1 cellular context compared by ENCODE assay signal in the genomic region with DNA sequence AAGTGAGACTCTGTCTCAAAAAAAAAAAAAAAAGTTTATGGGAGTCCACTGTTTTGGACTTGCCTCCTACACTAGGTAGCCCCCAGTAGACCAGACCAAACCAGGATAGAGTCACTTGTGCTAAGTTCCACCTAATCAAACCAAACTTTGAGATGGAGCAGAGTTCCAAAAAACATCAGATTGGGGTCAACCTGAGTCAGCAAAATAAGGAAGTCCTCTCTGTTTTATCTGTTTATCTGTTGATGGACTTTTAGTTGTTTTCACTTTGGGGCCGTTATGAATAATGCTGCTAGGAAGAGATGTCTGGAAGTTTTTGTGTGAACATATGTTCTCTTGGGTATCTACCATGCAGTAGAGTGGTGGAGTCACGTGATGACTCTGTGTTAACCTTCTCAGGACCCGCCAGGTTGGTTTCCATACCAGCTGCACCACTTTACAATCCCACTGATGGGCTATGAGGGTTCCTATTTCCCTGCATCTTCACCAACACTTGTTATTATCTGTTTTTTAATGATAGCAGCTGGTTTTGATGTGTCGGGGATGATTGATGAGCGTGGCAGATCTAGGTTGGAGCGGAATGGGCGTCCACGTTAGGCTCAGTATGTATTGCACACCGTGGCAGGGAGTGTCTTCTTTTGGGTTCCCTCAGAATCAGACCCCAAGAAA.
A peak's percentile ranks its signal among the peaks of the same experiment; 100 is the strongest.
TF ChIP-seq lines count a peak whose summit lies in the region.

No MANE protein-coding gene starts in this region.

TF ChIP-seq in K562, 482 proteins besides CTCF, POLR2A, EP300 and RAD21 (continued from another document):
- TF ChIP-seq, protein P1, sequence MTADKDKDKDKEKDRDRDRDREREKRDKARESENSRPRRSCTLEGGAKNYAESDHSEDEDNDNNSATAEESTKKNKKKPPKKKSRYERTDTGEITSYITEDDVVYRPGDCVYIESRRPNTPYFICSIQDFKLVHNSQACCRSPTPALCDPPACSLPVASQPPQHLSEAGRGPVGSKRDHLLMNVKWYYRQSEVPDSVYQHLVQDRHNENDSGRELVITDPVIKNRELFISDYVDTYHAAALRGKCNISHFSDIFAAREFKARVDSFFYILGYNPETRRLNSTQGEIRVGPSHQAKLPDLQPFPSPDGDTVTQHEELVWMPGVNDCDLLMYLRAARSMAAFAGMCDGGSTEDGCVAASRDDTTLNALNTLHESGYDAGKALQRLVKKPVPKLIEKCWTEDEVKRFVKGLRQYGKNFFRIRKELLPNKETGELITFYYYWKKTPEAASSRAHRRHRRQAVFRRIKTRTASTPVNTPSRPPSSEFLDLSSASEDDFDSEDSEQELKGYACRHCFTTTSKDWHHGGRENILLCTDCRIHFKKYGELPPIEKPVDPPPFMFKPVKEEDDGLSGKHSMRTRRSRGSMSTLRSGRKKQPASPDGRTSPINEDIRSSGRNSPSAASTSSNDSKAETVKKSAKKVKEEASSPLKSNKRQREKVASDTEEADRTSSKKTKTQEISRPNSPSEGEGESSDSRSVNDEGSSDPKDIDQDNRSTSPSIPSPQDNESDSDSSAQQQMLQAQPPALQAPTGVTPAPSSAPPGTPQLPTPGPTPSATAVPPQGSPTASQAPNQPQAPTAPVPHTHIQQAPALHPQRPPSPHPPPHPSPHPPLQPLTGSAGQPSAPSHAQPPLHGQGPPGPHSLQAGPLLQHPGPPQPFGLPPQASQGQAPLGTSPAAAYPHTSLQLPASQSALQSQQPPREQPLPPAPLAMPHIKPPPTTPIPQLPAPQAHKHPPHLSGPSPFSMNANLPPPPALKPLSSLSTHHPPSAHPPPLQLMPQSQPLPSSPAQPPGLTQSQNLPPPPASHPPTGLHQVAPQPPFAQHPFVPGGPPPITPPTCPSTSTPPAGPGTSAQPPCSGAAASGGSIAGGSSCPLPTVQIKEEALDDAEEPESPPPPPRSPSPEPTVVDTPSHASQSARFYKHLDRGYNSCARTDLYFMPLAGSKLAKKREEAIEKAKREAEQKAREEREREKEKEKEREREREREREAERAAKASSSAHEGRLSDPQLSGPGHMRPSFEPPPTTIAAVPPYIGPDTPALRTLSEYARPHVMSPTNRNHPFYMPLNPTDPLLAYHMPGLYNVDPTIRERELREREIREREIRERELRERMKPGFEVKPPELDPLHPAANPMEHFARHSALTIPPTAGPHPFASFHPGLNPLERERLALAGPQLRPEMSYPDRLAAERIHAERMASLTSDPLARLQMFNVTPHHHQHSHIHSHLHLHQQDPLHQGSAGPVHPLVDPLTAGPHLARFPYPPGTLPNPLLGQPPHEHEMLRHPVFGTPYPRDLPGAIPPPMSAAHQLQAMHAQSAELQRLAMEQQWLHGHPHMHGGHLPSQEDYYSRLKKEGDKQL (CRISPR knock-in tag; IDR thresholded peaks at IDR 0.05; ENCODE audit: borderline replicate concordance) = no peak
- no peak for TF ChIP-seq MTF1 (CRISPR knock-in tag; IDR thresholded peaks at IDR 0.05; ENCODE audit: borderline replicate concordance)
- no peak for TF ChIP-seq FOXA1 (IDR thresholded peaks at IDR 0.05; ENCODE audit: borderline replicate concordance)
- no peak for TF ChIP-seq ZNF583 (CRISPR knock-in tag; IDR thresholded peaks at IDR 0.05)
- TF ChIP-seq JUND (IDR thresholded peaks at IDR 0.05; ENCODE audit: borderline replicate concordance, low read depth, low read length) = no peak
- no peak for TF ChIP-seq JUND (tag; IDR thresholded peaks at IDR 0.05; ENCODE audit: borderline replicate concordance, low read depth, low read length)
- TF ChIP-seq REST (CRISPR knock-in tag; IDR thresholded peaks at IDR 0.05; ENCODE audit: low read depth) = no peak
- TF ChIP-seq RFX1 (IDR thresholded peaks at IDR 0.05) = no peak
- TF ChIP-seq ZNF184 (CRISPR knock-in tag; IDR thresholded peaks at IDR 0.05) = peak; percentile 91
- no peak for TF ChIP-seq NR2C2 (CRISPR knock-in tag; IDR thresholded peaks at IDR 0.05)
- no peak for TF ChIP-seq NR2C2 (tag; IDR thresholded peaks at IDR 0.05)
- TF ChIP-seq BHLHE40 (IDR thresholded peaks at IDR 0.05; ENCODE audit: low read length) = no peak
- TF ChIP-seq ZC3H11A (IDR thresholded peaks at IDR 0.05; ENCODE audit: low read depth, low read length) = no peak
- no peak for TF ChIP-seq HNRNPLL (IDR thresholded peaks at IDR 0.05; ENCODE audit: low read depth, low read length, poor library complexity, severe bottlenecking)
- TF ChIP-seq C11orf30 (IDR thresholded peaks at IDR 0.05; ENCODE audit: low read depth) = peak; percentile 76
- no peak for TF ChIP-seq SETDB1 (IDR thresholded peaks at IDR 0.05; ENCODE audit: low read length)
- TF ChIP-seq BACH1 (tag; IDR thresholded peaks at IDR 0.05) = no peak
- no peak for TF ChIP-seq TBL1XR1 (IDR thresholded peaks at IDR 0.05; ENCODE audit: low read length in 2 of 2)
- TF ChIP-seq CBFA2T3 (IDR thresholded peaks at IDR 0.05) = 0 out of 2 replicates have a peak, but pooled peaks have one; percentile 3
- no peak for TF ChIP-seq PCBP2 (IDR thresholded peaks at IDR 0.05; ENCODE audit: low read depth, low read length, poor library complexity, severe bottlenecking)
- no peak for TF ChIP-seq HCFC1 (IDR thresholded peaks at IDR 0.05; ENCODE audit: low read depth, low read length)
- no peak for TF ChIP-seq ETS1 (conservative IDR thresholded peaks at IDR 0.05; ENCODE audit: control insufficient read depth, low read depth, low read length)
- TF ChIP-seq, protein P2, sequence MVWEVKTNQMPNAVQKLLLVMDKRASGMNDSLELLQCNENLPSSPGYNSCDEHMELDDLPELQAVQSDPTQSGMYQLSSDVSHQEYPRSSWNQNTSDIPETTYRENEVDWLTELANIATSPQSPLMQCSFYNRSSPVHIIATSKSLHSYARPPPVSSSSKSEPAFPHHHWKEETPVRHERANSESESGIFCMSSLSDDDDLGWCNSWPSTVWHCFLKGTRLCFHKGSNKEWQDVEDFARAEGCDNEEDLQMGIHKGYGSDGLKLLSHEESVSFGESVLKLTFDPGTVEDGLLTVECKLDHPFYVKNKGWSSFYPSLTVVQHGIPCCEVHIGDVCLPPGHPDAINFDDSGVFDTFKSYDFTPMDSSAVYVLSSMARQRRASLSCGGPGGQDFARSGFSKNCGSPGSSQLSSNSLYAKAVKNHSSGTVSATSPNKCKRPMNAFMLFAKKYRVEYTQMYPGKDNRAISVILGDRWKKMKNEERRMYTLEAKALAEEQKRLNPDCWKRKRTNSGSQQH (CRISPR knock-in tag; IDR thresholded peaks at IDR 0.05) = no peak
- TF ChIP-seq CBX3 (IDR thresholded peaks at IDR 0.05; ENCODE audit: borderline replicate concordance in 1 of 2, low read length in 2 of 2) = peak in 1 of 2 experiments; percentile 47; a peak in 1 of 3 replicates
- TF ChIP-seq ADNP (tag; IDR thresholded peaks at IDR 0.05) = 0 out of 2 replicates have a peak, but pooled peaks have one; percentile 45
- TF ChIP-seq MAFF (IDR thresholded peaks at IDR 0.05; ENCODE audit: low read length) = peak; percentile 80
- peak; percentile 90 for TF ChIP-seq ZNF316 (IDR thresholded peaks at IDR 0.05)
- TF ChIP-seq GABPB1 (CRISPR knock-in tag; IDR thresholded peaks at IDR 0.05) = no peak
- TF ChIP-seq CBX2 (IDR thresholded peaks at IDR 0.05; ENCODE audit: insufficient read depth, low read length, poor library complexity, severe bottlenecking) = no peak
- TF ChIP-seq DPF2 (IDR thresholded peaks at IDR 0.05) = no peak
- peak; percentile 77 for TF ChIP-seq TFE3 (CRISPR knock-in tag; IDR thresholded peaks at IDR 0.05)
- 0 out of 2 replicates have a peak, but pooled peaks have one; percentile 38 for TF ChIP-seq BCOR (IDR thresholded peaks at IDR 0.05)
- no peak for TF ChIP-seq NFRKB (IDR thresholded peaks at IDR 0.05; ENCODE audit: low read depth)
- no peak for TF ChIP-seq ARNT (IDR thresholded peaks at IDR 0.05)
- TF ChIP-seq, protein P3, sequence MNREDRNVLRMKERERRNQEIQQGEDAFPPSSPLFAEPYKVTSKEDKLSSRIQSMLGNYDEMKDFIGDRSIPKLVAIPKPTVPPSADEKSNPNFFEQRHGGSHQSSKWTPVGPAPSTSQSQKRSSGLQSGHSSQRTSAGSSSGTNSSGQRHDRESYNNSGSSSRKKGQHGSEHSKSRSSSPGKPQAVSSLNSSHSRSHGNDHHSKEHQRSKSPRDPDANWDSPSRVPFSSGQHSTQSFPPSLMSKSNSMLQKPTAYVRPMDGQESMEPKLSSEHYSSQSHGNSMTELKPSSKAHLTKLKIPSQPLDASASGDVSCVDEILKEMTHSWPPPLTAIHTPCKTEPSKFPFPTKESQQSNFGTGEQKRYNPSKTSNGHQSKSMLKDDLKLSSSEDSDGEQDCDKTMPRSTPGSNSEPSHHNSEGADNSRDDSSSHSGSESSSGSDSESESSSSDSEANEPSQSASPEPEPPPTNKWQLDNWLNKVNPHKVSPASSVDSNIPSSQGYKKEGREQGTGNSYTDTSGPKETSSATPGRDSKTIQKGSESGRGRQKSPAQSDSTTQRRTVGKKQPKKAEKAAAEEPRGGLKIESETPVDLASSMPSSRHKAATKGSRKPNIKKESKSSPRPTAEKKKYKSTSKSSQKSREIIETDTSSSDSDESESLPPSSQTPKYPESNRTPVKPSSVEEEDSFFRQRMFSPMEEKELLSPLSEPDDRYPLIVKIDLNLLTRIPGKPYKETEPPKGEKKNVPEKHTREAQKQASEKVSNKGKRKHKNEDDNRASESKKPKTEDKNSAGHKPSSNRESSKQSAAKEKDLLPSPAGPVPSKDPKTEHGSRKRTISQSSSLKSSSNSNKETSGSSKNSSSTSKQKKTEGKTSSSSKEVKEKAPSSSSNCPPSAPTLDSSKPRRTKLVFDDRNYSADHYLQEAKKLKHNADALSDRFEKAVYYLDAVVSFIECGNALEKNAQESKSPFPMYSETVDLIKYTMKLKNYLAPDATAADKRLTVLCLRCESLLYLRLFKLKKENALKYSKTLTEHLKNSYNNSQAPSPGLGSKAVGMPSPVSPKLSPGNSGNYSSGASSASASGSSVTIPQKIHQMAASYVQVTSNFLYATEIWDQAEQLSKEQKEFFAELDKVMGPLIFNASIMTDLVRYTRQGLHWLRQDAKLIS (CRISPR knock-in tag; IDR thresholded peaks at IDR 0.05) = no peak
- no peak for TF ChIP-seq ERF (CRISPR knock-in tag; IDR thresholded peaks at IDR 0.05)
TF ChIP-seq in K562: peak in this region for 12.
